Comparison of ENCODE assay signal across 22 cellular contexts in genomic region chr7:24334627-24335026, GRCh38. TPM values are rescaled to one million over a fixed set of nuclear protein-coding genes. Genes with fewer than 3 reads are reported as not detected.
DNase-seq lines count a peak whose midpoint lies in the region; TF ChIP-seq lines count a peak whose summit lies in the region.
"Had no signal": no experiment of that assay in that cellular context is flagged by ENCODE, and none has a peak within 500 bp of the region (broad histone marks: within the 10 kb centered on the region; RNA-seq: fewer than 3 reads in every experiment).

No MANE protein-coding gene starts in this region.

- no peak overlapping the region for H2AFZ ChIP-seq in SK-N-SH (ENCODE audit: low read depth)
- H2AFZ ChIP-seq: GM23338 had no signal

- POLR2A ChIA-PET in SK-N-SH (lab: Yijun Ruan, JAX): no interaction called here

- no peak overlapping the region for H3K4me2 ChIP-seq in SK-N-SH
- H3K4me2 ChIP-seq: A549, GM23338 had no signal

- TF ChIP-seq RAD21 in SK-N-SH (IDR thresholded peaks at IDR 0.05; ENCODE audit: low read length): no peak

- H3K4me3 ChIP-seq in SK-N-SH (ENCODE audit: low read depth in 2 of 2, low read length in 1 of 2): no peak overlapping the region
- H3K4me3 ChIP-seq: A549, GM12878, GM23338 had no signal

- H3K27ac ChIP-seq in SK-N-SH (ENCODE audit: low read depth in 2 of 2, low read length in 1 of 2): peak overlapping the region in 1 of 2 experiments; percentile 87; a peak in 2 of 4 replicates
- H3K27ac ChIP-seq: A549 had no signal

- H4K20me1 ChIP-seq in SK-N-SH (ENCODE audit: insufficient read depth): no peaks in the 10 kb centered on the region

- no peaks in the 10 kb centered on the region for H3F3A ChIP-seq in SK-N-SH (replicated peaks; ENCODE audit: insufficient read depth)

- in situ Hi-C loops in G401 (cut with HindIII; ENCODE audit: low sequenced_read_pairs): no loop called here

- no peaks in the 10 kb centered on the region for H3K36me3 ChIP-seq in SK-N-SH (replicated peaks in 1 of 2; ENCODE audit: control insufficient read depth in 1 of 2, insufficient read depth in 2 of 2, low read length in 1 of 2)

- CTCF ChIA-PET in SK-N-SH (lab: Yijun Ruan, JAX): interaction anchor here (1.0 to 2.8 kb wide), 6 partner anchors 8 to 46 kb away, joined by 4 to 11 read pairs (median 5); no protein-coding TSS in a partner anchor

- DNase-seq in G401 (ENCODE audit: low spot score) (peak; percentile 28), SK-N-SH (peak; percentile 54), left kidney (ENCODE audit: low read depth, low spot score) (peak; percentile 40), DMS 273 treated with DMSO at 0.1 percent for 48 hours (lab: John Stamatoyannopoulos, UW) (no peak), NCI-H1694 treated with DMSO at 0.1 percent for 48 hours (lab: John Stamatoyannopoulos, UW) (no peak), KG1 (lab: John Stamatoyannopoulos, UW) (no peak)
- DNase-seq: 8988T; ACHN; AML-193; C1 segment of cervical spinal cord; Calu3; CD4-positive, alpha-beta memory T cell; COR-L47; DMS153; DND-41; GDM1; H9 had no signal

- peak in 1 of 2 experiments; percentile 91; a peak in 2 of 4 replicates for TF ChIP-seq EP300 in SK-N-SH (IDR thresholded peaks at IDR 0.05; ENCODE audit: borderline replicate concordance in 1 of 2, low read depth in 1 of 2, low read length in 1 of 2)

- no peak for TF ChIP-seq CTCF in SK-N-SH (IDR thresholded peaks at IDR 0.05)

- H3K4me1 ChIP-seq in SK-N-SH (ENCODE audit: control insufficient read depth in 1 of 2, insufficient read depth in 2 of 2, low read depth in 1 of 2, low read length in 1 of 2): peaks cover 0 to 9% of the 10 kb centered on the region in 2 experiments; a peak in 2 of 4 replicates
- H3K4me1 ChIP-seq: A549 had no signal

- no peak overlapping the region for H3K9ac ChIP-seq in SK-N-SH

- 11% methylated on average over 3 of the region's 3 CpGs for WGBS in SK-N-SH (ENCODE audit: low lambda C conversion rate)

- H3K9me3 ChIP-seq in SK-N-SH: no peaks in the 10 kb centered on the region
- H3K9me3 ChIP-seq: A549 had no signal

- H3K27me3 ChIP-seq in SK-N-SH (ENCODE audit: insufficient read depth): no peaks in the 10 kb centered on the region

- no peaks in the 10 kb centered on the region for H3K9me2 ChIP-seq in SK-N-SH

- no peaks in the 10 kb centered on the region for H3K79me2 ChIP-seq in SK-N-SH (ENCODE audit: insufficient read depth)

TF ChIP-seq in SK-N-SH, 30 proteins besides CTCF, POLR2A, EP300 and RAD21:
- TF ChIP-seq RXRA (IDR thresholded peaks at IDR 0.05; ENCODE audit: borderline replicate concordance, low read depth) (no peak), SMC3 (IDR thresholded peaks at IDR 0.05; ENCODE audit: low read depth, low read length) (no peak), NFIC (IDR thresholded peaks at IDR 0.05; ENCODE audit: borderline replicate concordance) (no peak), MXI1 (IDR thresholded peaks at IDR 0.05; ENCODE audit: low read depth, low read length) (0 out of 2 replicates have a peak, but pooled peaks have one; percentile 24), RCOR1 (IDR thresholded peaks at IDR 0.05; ENCODE audit: low read length) (peak; percentile 77; the same call in 1 of the 2 replicates), YY1 (IDR thresholded peaks at IDR 0.05; ENCODE audit: low read depth) (no peak), ELF1 (IDR thresholded peaks at IDR 0.05) (no peak), FOSL2 (IDR thresholded peaks at IDR 0.05; ENCODE audit: borderline replicate concordance, low read depth) (no peak), SIN3A (IDR thresholded peaks at IDR 0.05; ENCODE audit: borderline replicate concordance, low read depth, low read length) (no peak), TCF12 (IDR thresholded peaks at IDR 0.05) (peak; percentile 83), GATA2 (CRISPR knock-in tag; IDR thresholded peaks at IDR 0.05) (peak; percentile 95), JUND (IDR thresholded peaks at IDR 0.05) (peak; percentile 30; the same call in 1 of the 2 replicates), POLR2AphosphoS5 (IDR thresholded peaks at IDR 0.05; ENCODE audit: low read depth, low read length) (peak; percentile 51; the same call in 1 of the 2 replicates), CHD2 (IDR thresholded peaks at IDR 0.05; ENCODE audit: low read length, partially characterized antibody) (peak; percentile 77), GABPA (IDR thresholded peaks at IDR 0.05; ENCODE audit: low read depth) (no peak), FOXM1 (IDR thresholded peaks at IDR 0.05; ENCODE audit: low read depth) (no peak), FOXJ3 (CRISPR knock-in tag; IDR thresholded peaks at IDR 0.05) (peak; percentile 97), MEF2A (IDR thresholded peaks at IDR 0.05; ENCODE audit: borderline replicate concordance, low read depth) (no peak), TEAD4 (IDR thresholded peaks at IDR 0.05; ENCODE audit: borderline replicate concordance, insufficient read depth) (peak; percentile 35; the same call in 1 of the 2 replicates), TAF1 (IDR thresholded peaks at IDR 0.05; ENCODE audit: borderline replicate concordance, low read depth, low read length) (no peak), EZH2phosphoT487 (IDR thresholded peaks at IDR 0.05; ENCODE audit: borderline replicate concordance, low read depth) (no peak), PBX3 (IDR thresholded peaks at IDR 0.05) (peak; percentile 86), IRF3 (IDR thresholded peaks at IDR 0.05; ENCODE audit: low read depth, low read length) (no peak)
- TF ChIP-seq, protein P1, sequence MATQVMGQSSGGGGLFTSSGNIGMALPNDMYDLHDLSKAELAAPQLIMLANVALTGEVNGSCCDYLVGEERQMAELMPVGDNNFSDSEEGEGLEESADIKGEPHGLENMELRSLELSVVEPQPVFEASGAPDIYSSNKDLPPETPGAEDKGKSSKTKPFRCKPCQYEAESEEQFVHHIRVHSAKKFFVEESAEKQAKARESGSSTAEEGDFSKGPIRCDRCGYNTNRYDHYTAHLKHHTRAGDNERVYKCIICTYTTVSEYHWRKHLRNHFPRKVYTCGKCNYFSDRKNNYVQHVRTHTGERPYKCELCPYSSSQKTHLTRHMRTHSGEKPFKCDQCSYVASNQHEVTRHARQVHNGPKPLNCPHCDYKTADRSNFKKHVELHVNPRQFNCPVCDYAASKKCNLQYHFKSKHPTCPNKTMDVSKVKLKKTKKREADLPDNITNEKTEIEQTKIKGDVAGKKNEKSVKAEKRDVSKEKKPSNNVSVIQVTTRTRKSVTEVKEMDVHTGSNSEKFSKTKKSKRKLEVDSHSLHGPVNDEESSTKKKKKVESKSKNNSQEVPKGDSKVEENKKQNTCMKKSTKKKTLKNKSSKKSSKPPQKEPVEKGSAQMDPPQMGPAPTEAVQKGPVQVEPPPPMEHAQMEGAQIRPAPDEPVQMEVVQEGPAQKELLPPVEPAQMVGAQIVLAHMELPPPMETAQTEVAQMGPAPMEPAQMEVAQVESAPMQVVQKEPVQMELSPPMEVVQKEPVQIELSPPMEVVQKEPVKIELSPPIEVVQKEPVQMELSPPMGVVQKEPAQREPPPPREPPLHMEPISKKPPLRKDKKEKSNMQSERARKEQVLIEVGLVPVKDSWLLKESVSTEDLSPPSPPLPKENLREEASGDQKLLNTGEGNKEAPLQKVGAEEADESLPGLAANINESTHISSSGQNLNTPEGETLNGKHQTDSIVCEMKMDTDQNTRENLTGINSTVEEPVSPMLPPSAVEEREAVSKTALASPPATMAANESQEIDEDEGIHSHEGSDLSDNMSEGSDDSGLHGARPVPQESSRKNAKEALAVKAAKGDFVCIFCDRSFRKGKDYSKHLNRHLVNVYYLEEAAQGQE (IDR thresholded peaks at IDR 0.05; ENCODE audit: low read depth, low read length): no peak
- TF ChIP-seq, protein P2, sequence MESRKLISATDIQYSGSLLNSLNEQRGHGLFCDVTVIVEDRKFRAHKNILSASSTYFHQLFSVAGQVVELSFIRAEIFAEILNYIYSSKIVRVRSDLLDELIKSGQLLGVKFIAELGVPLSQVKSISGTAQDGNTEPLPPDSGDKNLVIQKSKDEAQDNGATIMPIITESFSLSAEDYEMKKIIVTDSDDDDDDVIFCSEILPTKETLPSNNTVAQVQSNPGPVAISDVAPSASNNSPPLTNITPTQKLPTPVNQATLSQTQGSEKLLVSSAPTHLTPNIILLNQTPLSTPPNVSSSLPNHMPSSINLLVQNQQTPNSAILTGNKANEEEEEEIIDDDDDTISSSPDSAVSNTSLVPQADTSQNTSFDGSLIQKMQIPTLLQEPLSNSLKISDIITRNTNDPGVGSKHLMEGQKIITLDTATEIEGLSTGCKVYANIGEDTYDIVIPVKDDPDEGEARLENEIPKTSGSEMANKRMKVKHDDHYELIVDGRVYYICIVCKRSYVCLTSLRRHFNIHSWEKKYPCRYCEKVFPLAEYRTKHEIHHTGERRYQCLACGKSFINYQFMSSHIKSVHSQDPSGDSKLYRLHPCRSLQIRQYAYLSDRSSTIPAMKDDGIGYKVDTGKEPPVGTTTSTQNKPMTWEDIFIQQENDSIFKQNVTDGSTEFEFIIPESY (IDR thresholded peaks at IDR 0.05; ENCODE audit: borderline replicate concordance, low read depth): no peak
TF ChIP-seq in SK-N-SH: peak in this region for 10.

RNA-seq across cellular contexts. Expression of gene NPY, which starts 50.6 kb away (rescaled TPM):
- not detected in 2 replicates for total RNA-seq in G401 (2014; rRNA removed; shearing (Covaris generic))
- polyA plus RNA-seq in SK-N-SH (2012; rRNA removed): 2.6 and 8.2 TPM in 2 replicates
- 5.7 and 19.2 TPM in 2 replicates for polyA plus RNA-seq in SK-N-SH (2012; cell fraction: cytosol; rRNA removed)
- polyA plus RNA-seq in SK-N-SH (2012; cell fraction: nucleus; rRNA removed): 1.4 and 4.3 TPM in 2 replicates
- total RNA-seq: Calu3; CD4-positive, alpha-beta memory T cell; GM12878; GM23338; H4; H9 had no signal
- polyA plus RNA-seq: A549; BJ; CD4-positive, alpha-beta memory T cell; GM12878 had no signal

Comparison
In these comparisons a context has a peak if more than half of its experiments do, and no peak if none do; other contexts are left out.
1. DNase-seq: peak in G401 (single experiment), SK-N-SH (single experiment) and left kidney (single experiment); none in DMS 273 treated with DMSO at 0.1 percent for 48 hours (single experiment), NCI-H1694 treated with DMSO at 0.1 percent for 48 hours (single experiment) and KG1 (single experiment).